27 cellular contexts compared by ENCODE assay signal in genomic region chr6:41566961-41567360, GRCh38.
"Had no signal": no experiment of that assay in that cellular context is flagged by ENCODE, and none has a peak within 500 bp of the region (broad histone marks: within the 10 kb centered on the region; RNA-seq: fewer than 3 reads in every experiment).

No MANE protein-coding gene starts in this region.

- H3K36me3 ChIP-seq: colonic mucosa had no signal

- H3K4me1 ChIP-seq: colonic mucosa had no signal

- H3K27ac ChIP-seq: colonic mucosa had no signal

- H3K27me3 ChIP-seq: colonic mucosa, heart left ventricle, sigmoid colon, transverse colon had no signal

- DNase-seq: activated CD4-positive, alpha-beta T cell treated with anti-CD3 and anti-CD28 coated beads for 1 hour; activated CD4-positive, alpha-beta T cell treated with anti-CD3 and anti-CD28 coated beads, Interleukin-2, amount 10 ng/mL, durations not matched to agents 7 days and 5 days; activated CD8-positive, alpha-beta T cell treated with anti-CD3 and anti-CD28 coated beads for 36 hours; activated T-cell treated with anti-CD3 and anti-CD28 coated beads, Interleukin-2, amount 50 U/mL, for 4 hours; anterior cingulate cortex; colonic mucosa; effector memory CD8-positive, alpha-beta T cell; foreskin fibroblast; heart left ventricle; hypothalamus; immature natural killer cell; kidney; left colon; lower lobe of right lung; mesendoderm; natural killer cell; sigmoid colon; SK-N-SH; small intestine; stimulated activated CD4-positive, alpha-beta T cell treated with anti-CD3 and anti-CD28 coated beads, Interleukin-4, amount 100 ng/mL, for 24 hours; stimulated activated naive CD8-positive, alpha-beta T cell treated with anti-CD3 and anti-CD28 coated beads, Interleukin-15, amount 100 ng/mL, for 72 hours; T-helper 17 cell; transverse colon had no signal

- H3K4me3 ChIP-seq: colonic mucosa, heart left ventricle, lower lobe of right lung, sigmoid colon, transverse colon had no signal

- ATAC-seq: activated CD8-positive, alpha-beta T cell treated with anti-CD3 and anti-CD28 coated beads for 36 hours; activated T-cell treated with anti-CD3 and anti-CD28 coated beads, Interleukin-2, amount 50 U/mL, for 4 hours; activated T-helper 17 cell treated with anti-CD3 and anti-CD28 coated beads, Interleukin-2, amount 50 U/mL, for 72 hours; effector memory CD8-positive, alpha-beta T cell; esophagus mucosa; heart left ventricle; left colon; lower lobe of right lung; natural killer cell; stimulated activated memory B cell treated with anti-CD40 and anti-IgM and Interleukin-4, amounts not matched to agents 10 μg/mL and 1 μg/mL and 100 μg/mL, for 72 hours; stimulated activated naive CD8-positive, alpha-beta T cell treated with anti-CD3 and anti-CD28 coated beads, Interleukin-15, amount 100 ng/mL, for 72 hours; T-helper 17 cell; WTC11 had no signal

- H3K9me3 ChIP-seq: colonic mucosa, heart left ventricle, lower lobe of right lung, sigmoid colon, SK-N-SH, transverse colon had no signal
